Comparison of ENCODE assay signal across 1 cellular context in the genomic region with DNA sequence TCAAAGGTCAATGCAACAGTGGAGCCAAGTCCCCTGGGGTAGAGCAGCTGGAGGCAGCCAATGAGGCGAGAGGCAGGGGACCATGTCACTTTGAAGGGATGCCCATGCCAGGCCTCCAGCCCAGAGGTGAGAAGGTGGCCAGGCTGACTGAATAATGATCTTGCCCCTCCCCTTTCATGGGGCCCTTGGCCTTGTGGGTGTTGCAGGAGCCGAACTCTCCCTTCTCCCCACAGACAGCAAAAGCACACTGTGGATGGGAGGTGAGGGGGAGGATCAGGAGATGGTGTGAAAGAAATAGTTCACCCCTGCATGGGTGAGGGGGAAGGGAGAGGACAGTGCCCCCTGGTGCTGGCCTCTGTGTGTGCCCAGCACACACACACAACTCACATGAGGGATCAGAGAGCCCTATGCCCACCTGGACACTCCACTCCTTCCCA.
TF ChIP-seq lines count a peak whose summit lies in the region.

No MANE protein-coding gene starts in this region.

TF ChIP-seq in IMR-90, 13 proteins besides CTCF, POLR2A, EP300 and RAD21 (continued from another document):
- TF ChIP-seq, protein P1, sequence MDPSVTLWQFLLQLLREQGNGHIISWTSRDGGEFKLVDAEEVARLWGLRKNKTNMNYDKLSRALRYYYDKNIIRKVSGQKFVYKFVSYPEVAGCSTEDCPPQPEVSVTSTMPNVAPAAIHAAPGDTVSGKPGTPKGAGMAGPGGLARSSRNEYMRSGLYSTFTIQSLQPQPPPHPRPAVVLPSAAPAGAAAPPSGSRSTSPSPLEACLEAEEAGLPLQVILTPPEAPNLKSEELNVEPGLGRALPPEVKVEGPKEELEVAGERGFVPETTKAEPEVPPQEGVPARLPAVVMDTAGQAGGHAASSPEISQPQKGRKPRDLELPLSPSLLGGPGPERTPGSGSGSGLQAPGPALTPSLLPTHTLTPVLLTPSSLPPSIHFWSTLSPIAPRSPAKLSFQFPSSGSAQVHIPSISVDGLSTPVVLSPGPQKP (IDR thresholded peaks at IDR 0.05; ENCODE audit: borderline replicate concordance, low read depth, low read length) = no peak
- TF ChIP-seq, protein P2, sequence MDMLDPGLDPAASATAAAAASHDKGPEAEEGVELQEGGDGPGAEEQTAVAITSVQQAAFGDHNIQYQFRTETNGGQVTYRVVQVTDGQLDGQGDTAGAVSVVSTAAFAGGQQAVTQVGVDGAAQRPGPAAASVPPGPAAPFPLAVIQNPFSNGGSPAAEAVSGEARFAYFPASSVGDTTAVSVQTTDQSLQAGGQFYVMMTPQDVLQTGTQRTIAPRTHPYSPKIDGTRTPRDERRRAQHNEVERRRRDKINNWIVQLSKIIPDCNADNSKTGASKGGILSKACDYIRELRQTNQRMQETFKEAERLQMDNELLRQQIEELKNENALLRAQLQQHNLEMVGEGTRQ (IDR thresholded peaks at IDR 0.05; ENCODE audit: low read depth, low read length) = no peak
- no peak for TF ChIP-seq CEBPB (IDR thresholded peaks at IDR 0.05; ENCODE audit: low read depth, low read length)
